20 cellular contexts compared by ENCODE assay signal in genomic region chr5:38752622-38753021, GRCh38.
"Had no signal": no experiment of that assay in that cellular context is flagged by ENCODE, and none has a peak within 500 bp of the region (broad histone marks: within the 10 kb centered on the region; RNA-seq: fewer than 3 reads in every experiment).

No MANE protein-coding gene starts in this region.

- H3K9me3 ChIP-seq: colonic mucosa, gastroesophageal sphincter, left ventricle myocardium inferior, lower lobe of right lung, ovary, tibial artery, upper lobe of left lung, uterus had no signal

- H2AFZ ChIP-seq: neural progenitor cell had no signal

- H3K4me1 ChIP-seq: colonic mucosa, lower lobe of right lung, neural progenitor cell, tibial artery, uterus had no signal

- H3K27me3 ChIP-seq: colonic mucosa, gastroesophageal sphincter, neural progenitor cell, ovary, tibial artery, upper lobe of left lung, uterus had no signal

- H3K4me2 ChIP-seq: neural progenitor cell, smooth muscle cell had no signal

- H3K4me3 ChIP-seq: colonic mucosa, gastroesophageal sphincter, left ventricle myocardium inferior, lower lobe of right lung, neural progenitor cell, ovary, smooth muscle cell, tibial artery, upper lobe of left lung, uterus had no signal

- DNase-seq: colonic mucosa; effector CD8-positive, alpha-beta T cell; glutamatergic neuron; immature natural killer cell; kidney; left cardiac atrium; left ventricle myocardium inferior; lower lobe of right lung; natural killer cell; nucleus accumbens; ovary; right cardiac atrium; stimulated activated CD4-positive, alpha-beta T cell treated with anti-CD3 and anti-CD28 coated beads, Interleukin-2, amount 100 ng/mL, for 48 hours; stimulated activated naive CD8-positive, alpha-beta T cell treated with anti-CD3 and anti-CD28 coated beads, Interleukin-15, Interleukin-2, amounts not matched to agents 100 U/mL and 50 U/mL, for 24 hours; tibial artery; upper lobe of left lung; uterus had no signal

- H3K27ac ChIP-seq: colonic mucosa, gastroesophageal sphincter, left ventricle myocardium inferior, lower lobe of right lung, neural progenitor cell, ovary, tibial artery, upper lobe of left lung, uterus had no signal

- H3K9ac ChIP-seq: neural progenitor cell had no signal

- H3K36me3 ChIP-seq: colonic mucosa, gastroesophageal sphincter, left ventricle myocardium inferior, lower lobe of right lung, neural progenitor cell, ovary, tibial artery, upper lobe of left lung, uterus had no signal
